ENCODE assay signal across 11 cellular contexts in the genomic region with DNA sequence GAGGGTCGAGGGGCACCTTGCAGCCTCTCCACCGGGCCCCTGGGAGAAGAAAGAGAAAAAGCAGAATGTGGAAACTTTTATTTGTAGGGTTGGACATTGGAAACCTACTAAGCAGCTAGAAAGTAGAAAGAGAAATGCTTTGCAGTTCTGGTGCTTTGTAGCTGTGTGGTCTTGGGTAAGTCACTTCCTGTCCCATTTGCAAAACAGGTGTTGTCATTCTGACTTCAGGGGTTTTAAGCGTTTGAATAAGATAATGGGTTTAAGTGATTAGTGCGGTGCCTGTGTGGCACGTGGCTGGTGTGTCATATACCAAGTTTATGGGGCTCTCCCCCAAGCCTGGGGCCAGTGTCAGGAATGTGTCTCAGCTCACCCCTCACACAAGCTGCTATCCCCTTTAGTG. TPM values are rescaled to one million over a fixed set of nuclear protein-coding genes. Genes with fewer than 3 reads are reported as not detected.
A peak's percentile ranks its signal among the peaks of the same experiment; 100 is the strongest.
DNase-seq lines count a peak whose midpoint lies in the region; ATAC-seq and TF ChIP-seq lines count a peak whose summit lies in the region.
"Had no signal": no experiment of that assay in that cellular context is flagged by ENCODE, and none has a peak within 500 bp of the region (broad histone marks: within the 10 kb centered on the region; RNA-seq: fewer than 3 reads in every experiment).

No MANE protein-coding gene starts in this region.

- peak overlapping the region; percentile 45 for H3K4me3 Mint-ChIP-seq in CD4-positive, alpha-beta T cell
- H3K4me3 Mint-ChIP-seq: dendritic cell treated with granulocyte-macrophage colony-stimulating factor and Interleukin-4, amounts not matched to agents 40 ng/mL and 50 ng/mL, for 4 days had no signal

- peaks cover 3% of the 10 kb centered on the region; the same call in 1 of the 2 replicates for H3F3A ChIP-seq in GM23248 (ENCODE audit: insufficient read depth)

- H3K27me3 Mint-ChIP-seq in CD4-positive, alpha-beta T cell, result peaks cover 80% of the 10 kb centered on the region

- WGBS in GM23248 (ENCODE audit: low coverage in 1 of 2, low lambda C conversion rate in 2 of 2, missing lambda C conversion rate in 2 of 2), 2 experiments, result 77 to 82% methylated on average over 5 of the region's 5 CpGs

- H3K27me3 ChIP-seq in CD4-positive, alpha-beta T cell (ENCODE audit: control insufficient read depth, insufficient read depth, low read length), result peaks cover 61% of the 10 kb centered on the region
- H3K27me3 ChIP-seq in HUES6 (ENCODE audit: control insufficient read depth, insufficient read depth, low read length) (peaks cover 69% of the 10 kb centered on the region), GM23248 (replicated peaks; ENCODE audit: insufficient read depth) (peaks cover 27% of the 10 kb centered on the region)

- intact Hi-C loops in CD4-positive, alpha-beta T cell (cut with DNase I, micrococcal nuclease), result no loop called here

- no peaks in the 10 kb centered on the region for H3K36me3 ChIP-seq in HUES6 (ENCODE audit: control insufficient read depth, insufficient read depth, low read length)
- no peaks in the 10 kb centered on the region for H3K36me3 ChIP-seq in GM23248 (ENCODE audit: low read depth)

- H3K4me1 Mint-ChIP-seq in CD4-positive, alpha-beta T cell (ENCODE audit: low read depth), result peaks cover 20% of the 10 kb centered on the region

- H3K9ac ChIP-seq in HUES6 (ENCODE audit: low read length), result no peak overlapping the region
- no peak overlapping the region for H3K9ac ChIP-seq in GM23248

- POLR2A ChIA-PET in CD4-positive, alpha-beta T cell (lab: Charles Lee), result no interaction called here

- H3K79me2 ChIP-seq in GM23248 (ENCODE audit: insufficient read depth), result no peaks in the 10 kb centered on the region

- no peaks in the 10 kb centered on the region for H3K9me2 ChIP-seq in GM23248 (ENCODE audit: insufficient read depth)

- DNase-seq in CD4-positive, alpha-beta T cell, result no peak
- DNase-seq in epidermal melanocyte (ENCODE audit: insufficient read length, low spot score) (peak; percentile 7), OCI-M1 (lab: John Stamatoyannopoulos, UW) (no peak), GM23248 (no peak), NOMO-1 (lab: John Stamatoyannopoulos, UW; ENCODE audit: unreplicated experiment in 2 of 2) (no peak)
- DNase-seq: NCI-H526 treated with DMSO at 0.1 percent for 48 hours had no signal

- H3K4me2 ChIP-seq in GM23248 (ENCODE audit: unreplicated experiment), result no peak overlapping the region

- no peak for TF ChIP-seq CTCF in CD4-positive, alpha-beta T cell (IDR thresholded peaks at IDR 0.05)

- H3K4me1 ChIP-seq in HUES6 (ENCODE audit: control insufficient read depth, insufficient read depth, low read length) (peaks cover 23% of the 10 kb centered on the region), GM23248 (ENCODE audit: insufficient read depth) (peaks cover 11% of the 10 kb centered on the region)

- in situ Hi-C loops in GM23248 (cut with MboI), result no loop called here

- ATAC-seq in CD4-positive, alpha-beta T cell (ENCODE audit: poor library complexity), result peak; percentile 62
- ATAC-seq in GM18867 (IDR thresholded peaks at IDR 0.05; ENCODE audit: unreplicated experiment) (peak; percentile 54), GM19328 (IDR thresholded peaks at IDR 0.05; ENCODE audit: unreplicated experiment) (no peak)

- H4K20me1 ChIP-seq in GM23248 (ENCODE audit: insufficient read depth), result no peaks in the 10 kb centered on the region

- no peaks in the 10 kb centered on the region for H3K36me3 Mint-ChIP-seq in CD4-positive, alpha-beta T cell (ENCODE audit: low read depth)

- H2AFZ ChIP-seq in GM23248, result no peak overlapping the region

- no peaks in the 10 kb centered on the region for H3K9me3 ChIP-seq in CD4-positive, alpha-beta T cell (ENCODE audit: control insufficient read depth, low read length)
- no peaks in the 10 kb centered on the region for H3K9me3 ChIP-seq in HUES6 (ENCODE audit: control insufficient read depth, insufficient read depth, low read depth, low read length)
- no peaks in the 10 kb centered on the region for H3K9me3 ChIP-seq in GM23248 (ENCODE audit: low read depth)

- no peak overlapping the region for H3K27ac Mint-ChIP-seq in CD4-positive, alpha-beta T cell
- H3K27ac Mint-ChIP-seq: dendritic cell treated with granulocyte-macrophage colony-stimulating factor and Interleukin-4, amounts not matched to agents 40 ng/mL and 50 ng/mL, for 4 days had no signal

- H3K4me3 ChIP-seq in HUES6 (ENCODE audit: low read depth, low read length) (peak overlapping the region; percentile 62; the same call in 1 of the 2 replicates), GM23248 (no peak overlapping the region)

- H3K9me3 Mint-ChIP-seq in CD4-positive, alpha-beta T cell, result no peaks in the 10 kb centered on the region
- H3K9me3 Mint-ChIP-seq: dendritic cell treated with granulocyte-macrophage colony-stimulating factor and Interleukin-4, amounts not matched to agents 40 ng/mL and 50 ng/mL, for 4 days had no signal

- CTCF ChIA-PET in CD4-positive, alpha-beta T cell (lab: Charles Lee), result interaction anchor here (1.4 kb wide), 1 partner anchor 11 kb away, joined by 5 read pairs; no protein-coding TSS in a partner anchor

- no peak overlapping the region for H3K27ac ChIP-seq in CD4-positive, alpha-beta T cell (ENCODE audit: low read depth, low read length)
- H3K27ac ChIP-seq in HUES6 (ENCODE audit: low read depth, low read length), result no peak overlapping the region
- H3K27ac ChIP-seq in GM23248, result no peak overlapping the region
- H3K27ac ChIP-seq: skin epidermis had no signal

RNA-seq across cellular contexts. Expression of a gene that starts 1.6 kb away (rescaled TPM):
- total RNA-seq in CD4-positive, alpha-beta T cell, result not detected
- not detected in 2 replicates for total RNA-seq in GM23248 (2014; rRNA removed; shearing (Covaris generic))
- polyA plus RNA-seq in GM23248 (2016; fragmentation: Nextera tagmentation; extraction: Ambion mirVana), result not detected in 2 replicates
